ENCODE assay signal across 1 cellular context in the genomic region with DNA sequence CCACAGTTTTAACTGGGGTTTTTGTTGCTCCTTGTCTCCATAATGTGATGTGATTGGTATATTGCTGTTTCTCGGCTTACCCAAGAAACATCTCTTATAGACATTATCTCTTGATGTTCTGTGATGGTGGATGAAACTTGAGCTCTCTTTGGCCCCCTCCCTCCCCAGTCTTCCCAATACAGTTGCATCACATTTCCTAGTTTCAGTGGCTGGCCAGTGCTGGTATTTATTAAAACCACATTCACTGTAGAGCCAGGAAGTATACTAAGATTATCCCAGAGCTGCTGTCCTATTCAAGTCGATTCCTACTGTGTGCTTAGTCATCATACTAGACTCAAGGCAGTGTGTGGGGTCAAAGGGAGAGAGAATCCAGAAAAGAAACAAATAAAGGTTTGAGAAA.
TF ChIP-seq lines count a peak whose summit lies in the region.

No MANE protein-coding gene starts in this region.

TF ChIP-seq in IMR-90, 13 proteins besides CTCF, POLR2A, EP300 and RAD21:
- TF ChIP-seq FOS (IDR thresholded peaks at IDR 0.05; ENCODE audit: low read depth, low read length), result 0 out of 2 replicates have a peak, but pooled peaks have one; percentile 5
- TF ChIP-seq CEBPB (IDR thresholded peaks at IDR 0.05; ENCODE audit: low read depth, low read length), result peak; percentile 84
- TF ChIP-seq, protein P1, sequence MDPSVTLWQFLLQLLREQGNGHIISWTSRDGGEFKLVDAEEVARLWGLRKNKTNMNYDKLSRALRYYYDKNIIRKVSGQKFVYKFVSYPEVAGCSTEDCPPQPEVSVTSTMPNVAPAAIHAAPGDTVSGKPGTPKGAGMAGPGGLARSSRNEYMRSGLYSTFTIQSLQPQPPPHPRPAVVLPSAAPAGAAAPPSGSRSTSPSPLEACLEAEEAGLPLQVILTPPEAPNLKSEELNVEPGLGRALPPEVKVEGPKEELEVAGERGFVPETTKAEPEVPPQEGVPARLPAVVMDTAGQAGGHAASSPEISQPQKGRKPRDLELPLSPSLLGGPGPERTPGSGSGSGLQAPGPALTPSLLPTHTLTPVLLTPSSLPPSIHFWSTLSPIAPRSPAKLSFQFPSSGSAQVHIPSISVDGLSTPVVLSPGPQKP (IDR thresholded peaks at IDR 0.05; ENCODE audit: borderline replicate concordance, low read depth, low read length), result no peak
- peak; percentile 84; the same call in 1 of the 2 replicates for TF ChIP-seq MAZ (IDR thresholded peaks at IDR 0.05; ENCODE audit: borderline replicate concordance, low read depth, low read length)
